ENCODE assay signal across 11 cellular contexts in the genomic region with DNA sequence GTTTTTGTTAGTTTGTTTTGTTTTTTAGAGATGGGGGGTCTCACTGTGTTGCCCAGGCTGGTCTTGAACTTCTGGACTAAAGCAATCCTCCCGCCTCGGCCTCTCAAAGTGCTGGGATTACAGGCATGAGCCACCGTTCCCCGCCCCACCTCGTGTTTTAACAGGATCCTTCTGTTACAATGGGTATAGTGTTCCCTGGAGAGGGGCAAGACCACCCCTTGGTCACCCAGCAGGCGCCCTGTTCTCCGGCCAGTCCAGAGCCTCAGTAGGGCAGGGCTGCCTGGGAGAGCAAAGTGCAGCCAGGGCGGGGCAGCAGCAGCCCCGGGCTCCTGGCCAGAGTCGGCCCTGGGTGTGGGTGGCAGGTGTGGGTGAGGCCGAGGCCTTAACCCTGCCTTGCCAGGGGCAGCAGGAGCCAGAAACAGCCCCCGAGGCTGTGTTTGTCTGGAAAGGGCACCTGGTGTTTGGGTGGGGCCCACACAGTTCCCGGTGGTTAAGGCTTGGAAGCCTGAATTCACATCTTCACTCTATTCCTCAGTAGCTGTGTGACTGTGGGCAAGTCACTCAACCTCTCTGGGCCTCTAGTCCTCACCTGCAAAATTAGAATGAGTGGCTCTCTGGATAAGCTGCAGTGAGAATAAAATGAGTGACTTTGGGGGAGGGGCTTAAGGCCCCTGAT. TPM values are rescaled to one million over a fixed set of nuclear protein-coding genes. Genes with fewer than 3 reads are reported as not detected.
A peak's percentile ranks its signal among the peaks of the same experiment; 100 is the strongest.
DNase-seq lines count a peak whose midpoint lies in the region; ATAC-seq, FAIRE-seq and TF ChIP-seq lines count a peak whose summit lies in the region.
"Had no signal": no experiment of that assay in that cellular context is flagged by ENCODE, and none has a peak within 500 bp of the region (broad histone marks: within the 10 kb centered on the region; RNA-seq: fewer than 3 reads in every experiment).

No MANE protein-coding gene starts in this region.

- H3K4me3 Mint-ChIP-seq in MCF 10A (ENCODE audit: unreplicated experiment), result peak overlapping the region; percentile 3
- H3K4me3 Mint-ChIP-seq: nephron had no signal

- no peak for FAIRE-seq in GM19239 (lab: Jason Lieb, UNC)

- H3K36me3 ChIP-seq in mucosa of stomach (ENCODE audit: control insufficient read depth, insufficient read depth, low read length), result no peaks in the 10 kb centered on the region

- H3K27ac Mint-ChIP-seq in MCF 10A (ENCODE audit: low read depth, unreplicated experiment), result no peak overlapping the region
- H3K27ac Mint-ChIP-seq: nephron had no signal

- intact Hi-C loops in MCF 10A (cut with micrococcal nuclease), result no loop called here

- no peaks in the 10 kb centered on the region for H3K9me3 Mint-ChIP-seq in MCF 10A (ENCODE audit: unreplicated experiment)
- H3K9me3 Mint-ChIP-seq: nephron had no signal

- TF ChIP-seq CTCF in 22Rv1 (IDR thresholded peaks at IDR 0.05) (no peak), MCF 10A (IDR thresholded peaks at IDR 0.05; ENCODE audit: unreplicated experiment) (no peak)

- H3K27me3 ChIP-seq in mucosa of stomach (ENCODE audit: control insufficient read depth, insufficient read depth, low read length), result no peaks in the 10 kb centered on the region

- CTCF ChIA-PET in MCF 10A (lab: Yijun Ruan, JAX), result interaction anchor here (0.6 to 1.7 kb wide), 2 partner anchors 77 to 127 kb away, joined by 3 to 7 read pairs; no protein-coding TSS in a partner anchor

- H3K27me3 Mint-ChIP-seq in MCF 10A (ENCODE audit: insufficient read depth, unreplicated experiment), result no peaks in the 10 kb centered on the region

- peaks cover 49% of the 10 kb centered on the region for H3K36me3 Mint-ChIP-seq in MCF 10A (ENCODE audit: insufficient read depth, unreplicated experiment)

- H3K27ac ChIP-seq in 22Rv1, result peak overlapping the region; percentile 67

- H3K4me1 Mint-ChIP-seq in MCF 10A (ENCODE audit: insufficient read depth, unreplicated experiment), result peaks cover 19% of the 10 kb centered on the region

- no peak for ATAC-seq in GM21576 (IDR thresholded peaks at IDR 0.05; ENCODE audit: unreplicated experiment)

- POLR2A ChIA-PET in MCF 10A (lab: Yijun Ruan, JAX), result interaction anchor here (0.7 to 1.9 kb wide), 4 partner anchors 14 to 127 kb away, joined by 3 to 5 read pairs (median 4); no protein-coding TSS in a partner anchor

- peak overlapping the region; percentile 1 for H3K4me3 ChIP-seq in mucosa of stomach (ENCODE audit: low read length)

- DNase-seq in HuH-7 (ENCODE audit: low spot score) (peak; percentile 81), MCF 10A (ENCODE audit: unreplicated experiment) (peak; percentile 71), SHP77 treated with DMSO at 0.1 percent for 48 hours (lab: John Stamatoyannopoulos, UW) (no peak), GM19239 (ENCODE audit: insufficient read length, low spot score) (no peak), activated gamma-delta T cell treated with Interleukin-2 at 50 U/mL for 16 hours (no peak)
- DNase-seq: DMS153 had no signal

- H3K9me3 ChIP-seq in mucosa of stomach (ENCODE audit: control insufficient read depth, low read length), result no peaks in the 10 kb centered on the region

- H3K4me1 ChIP-seq in mucosa of stomach (ENCODE audit: control insufficient read depth, insufficient read depth, low read length), result peaks cover 66% of the 10 kb centered on the region

- BruUV-seq in MCF 10A (replicated peaks; lab: Mats Ljungman, UMichigan), result no TSS peak

- peak overlapping the region; percentile 76 for H3K9ac ChIP-seq in mucosa of stomach (ENCODE audit: low read length)

RNA-seq across cellular contexts. Expression of a gene that starts 7.2 kb away (rescaled TPM):
- total RNA-seq in MCF 10A (2022), result 168 and 178 TPM in 2 replicates

RNA-seq across cellular contexts. Expression of a gene that starts 16.3 kb away (rescaled TPM):
- total RNA-seq in MCF 10A (2022), result 0.33 and 0.42 TPM in 2 replicates
- total RNA-seq: cerebellum had no signal

RNA-seq across cellular contexts. Expression of a gene that starts 17.7 kb away (rescaled TPM):
- total RNA-seq in MCF 10A (2022), result 3.5 and 5.1 TPM in 2 replicates

RNA-seq across cellular contexts. Expression of a gene that starts 46.7 kb away (rescaled TPM):
- 13.3 and 29.3 TPM in 2 replicates for total RNA-seq in MCF 10A (2022)

Comparison
In these comparisons a context has a peak if more than half of its experiments do, and no peak if none do; other contexts are left out.
1. DNase-seq: peak in HuH-7 (single experiment) and MCF 10A (single experiment); none in SHP77 treated with DMSO at 0.1 percent for 48 hours (single experiment), GM19239 (single experiment) and activated gamma-delta T cell treated with Interleukin-2 at 50 U/mL for 16 hours (single experiment).